ENCODE assay signal across 20 cellular contexts in genomic region chr15:20310603-20311002, GRCh38.
"Had no signal": no experiment of that assay in that cellular context is flagged by ENCODE, and none has a peak within 500 bp of the region (broad histone marks: within the 10 kb centered on the region; RNA-seq: fewer than 3 reads in every experiment).

No MANE protein-coding gene starts in this region.

- H3K4me3 Mint-ChIP-seq: IgD-negative memory B cell had no signal

- H3K4me3 ChIP-seq: SJSA1, SK-N-MC had no signal

- H3K36me3 ChIP-seq: SJSA1 had no signal

- H3K27ac ChIP-seq: SJSA1, SK-N-MC had no signal

- H3K9me3 Mint-ChIP-seq: IgD-negative memory B cell had no signal

- H3K27me3 ChIP-seq: SJSA1 had no signal

- H3K9me3 ChIP-seq: SJSA1 had no signal

- H3K27me3 Mint-ChIP-seq: IgD-negative memory B cell had no signal

- DNase-seq: KBM-7, MV-4-11, NCI-H1048, NCI-H1105, NCI-H1417, NCI-H1436 treated with DMSO at 0.1 percent for 48 hours, NCI-H1694, NCI-H187 treated with DMSO at 0.1 percent for 48 hours, NCI-H2029 treated with DMSO at 0.1 percent for 48 hours, NCI-H2171 treated with DMSO at 0.1 percent for 48 hours, NCI-H345, NCI-H524, NCI-H526 treated with DMSO at 0.1 percent for 48 hours, NCI-H774, Right ventricle myocardium superior, RPMI8226, SIG-M5 had no signal

- H3K4me1 ChIP-seq: SJSA1 had no signal

- H3K27ac Mint-ChIP-seq: IgD-negative memory B cell had no signal

- H3K4me1 Mint-ChIP-seq: IgD-negative memory B cell had no signal

- H3K36me3 Mint-ChIP-seq: IgD-negative memory B cell had no signal
